ENCODE assay signal across 21 cellular contexts in genomic region chr10:70456164-70456563, GRCh38.
"Had no signal": no experiment of that assay in that cellular context is flagged by ENCODE, and none has a peak within 500 bp of the region (broad histone marks: within the 10 kb centered on the region; RNA-seq: fewer than 3 reads in every experiment).

No MANE protein-coding gene starts in this region.

- H3K4me3 ChIP-seq: adrenal gland, coronary artery, ovary, prostate gland, thoracic aorta, vagina had no signal

- H3K27me3 ChIP-seq: adrenal gland, ovary, vagina had no signal

- ATAC-seq: activated CD4-positive, alpha-beta T cell treated with anti-CD3 and anti-CD28 coated beads for 36 hours; activated T-cell treated with anti-CD3 and anti-CD28 coated beads, Interleukin-2, amount 50 U/mL, for 4 hours; left cardiac atrium; natural killer cell treated with Interleukin-12 subunit alpha and Interleukin-12 subunit beta and Interleukin-15 and Interleukin-18, amount 100 ng/mL, for 72 hours had no signal

- H3K36me3 ChIP-seq: adrenal gland, neutrophil, ovary, prostate gland, thoracic aorta, vagina had no signal

- H3K4me1 ChIP-seq: prostate gland had no signal

- DNase-seq: activated B cell treated with CpG ODN at 0.5 μM for 24 hours; activated CD4-positive, alpha-beta T cell treated with anti-CD3 and anti-CD28 coated beads for 36 hours; activated CD4-positive, alpha-beta T cell treated with anti-CD3 and anti-CD28 coated beads, Interleukin-2, amount 50 U/mL, for 48 hours; activated CD8-positive, alpha-beta memory T cell treated with anti-CD3 and anti-CD28 coated beads, Interleukin-2, amount 50 U/mL, for 48 hours; activated naive CD4-positive, alpha-beta T cell; activated T-cell treated with anti-CD3 and anti-CD28 coated beads, Interleukin-2, amount 50 U/mL, for 4 hours; adrenal gland; cerebellar nuclear complex; erythroblast; foreskin fibroblast; left cardiac atrium; ovary; stimulated activated CD4-positive, alpha-beta T cell treated with anti-CD3 and anti-CD28 coated beads, Interleukin-4, amount 100 ng/mL, for 1 hour; stimulated activated naive CD4-positive, alpha-beta T cell; T-helper 9 cell had no signal

- H3K27ac ChIP-seq: adrenal gland, coronary artery, neutrophil, ovary, prostate gland, thoracic aorta, vagina had no signal

- H3K9me3 ChIP-seq: adrenal gland, neutrophil, ovary, prostate gland, thoracic aorta, vagina had no signal
